Comparison of ENCODE assay signal across 13 cellular contexts in genomic region chr15:77455696-77456293, GRCh38. TPM values are rescaled to one million over a fixed set of nuclear protein-coding genes. Genes with fewer than 3 reads are reported as not detected.
DNase-seq lines count a peak whose midpoint lies in the region; ATAC-seq, FAIRE-seq and TF ChIP-seq lines count a peak whose summit lies in the region.
"Had no signal": no experiment of that assay in that cellular context is flagged by ENCODE, and none has a peak within 500 bp of the region (broad histone marks: within the 10 kb centered on the region; RNA-seq: fewer than 3 reads in every experiment).

No MANE protein-coding gene starts in this region.

- no peak for ATAC-seq in activated naive CD8-positive, alpha-beta T cell treated with anti-CD3 and anti-CD28 coated beads, Interleukin-2, amount 50 U/mL, for 24 hours
- ATAC-seq in upper lobe of right lung (peak; percentile 35), GM21717 (IDR thresholded peaks at IDR 0.05; ENCODE audit: unreplicated experiment) (no peak)
- ATAC-seq: Panc1 had no signal

- H3K27me3 ChIP-seq in upper lobe of right lung: no peaks in the 10 kb centered on the region
- H3K27me3 ChIP-seq: cardiac muscle cell had no signal

- 63 to 86% methylated on average over 1 to 2 of the region's 3 CpGs for WGBS in mesodermal cell (ENCODE audit: insufficient coverage in 2 of 2), 2 experiments

- intact Hi-C loops in upper lobe of right lung (cut with DNase I): no loop called here

- H3K27ac ChIP-seq in mesodermal cell (ENCODE audit: low read depth, low read length, severe bottlenecking): peak overlapping the region; percentile 51
- peak overlapping the region; percentile 49 for H3K27ac ChIP-seq in upper lobe of right lung
- H3K27ac ChIP-seq: cardiac muscle cell had no signal

- peaks cover 35% of the 10 kb centered on the region for H3K4me1 Mint-ChIP-seq in activated naive CD8-positive, alpha-beta T cell treated with anti-CD3 and anti-CD28 coated beads, Interleukin-2, amount 50 U/mL, for 24 hours
- H3K4me1 Mint-ChIP-seq in activated naive CD8-positive, alpha-beta T cell treated with anti-CD3 and anti-CD28 coated beads for 36 hours: peaks cover 26% of the 10 kb centered on the region

- no peak for DNase-seq in activated naive CD8-positive, alpha-beta T cell treated with anti-CD3 and anti-CD28 coated beads, Interleukin-2, amount 50 U/mL, for 24 hours
- no peak for DNase-seq in activated naive CD8-positive, alpha-beta T cell treated with anti-CD3 and anti-CD28 coated beads for 36 hours
- DNase-seq in upper lobe of right lung (no peak), nucleus accumbens (lab: John Stamatoyannopoulos, UW) (no peak), COLO829 (ENCODE audit: low spot score) (no peak)
- DNase-seq: activated CD4-positive, alpha-beta T cell treated with anti-CD3 and anti-CD28 coated beads, Interleukin-2, amount 10 ng/mL, durations not matched to agents 7 days and 5 days; NCI-H1092 had no signal

- no peaks in the 10 kb centered on the region for H3K9me3 Mint-ChIP-seq in activated naive CD8-positive, alpha-beta T cell treated with anti-CD3 and anti-CD28 coated beads, Interleukin-2, amount 50 U/mL, for 24 hours
- H3K9me3 Mint-ChIP-seq in activated naive CD8-positive, alpha-beta T cell treated with anti-CD3 and anti-CD28 coated beads for 36 hours: no peaks in the 10 kb centered on the region
- H3K9me3 Mint-ChIP-seq: activated CD4-positive, alpha-beta T cell treated with anti-CD3 and anti-CD28 coated beads, Interleukin-2, amount 10 ng/mL, durations not matched to agents 7 days and 5 days had no signal

- H3K9me3 ChIP-seq in mesodermal cell (ENCODE audit: control insufficient read depth, low read length) (no peaks in the 10 kb centered on the region), upper lobe of right lung (no peaks in the 10 kb centered on the region)

- no peak overlapping the region for H3K4me3 ChIP-seq in mesodermal cell (ENCODE audit: extremely low read depth, insufficient read depth, low read length, poor library complexity, severe bottlenecking)
- H3K4me3 ChIP-seq in upper lobe of right lung: no peak overlapping the region
- H3K4me3 ChIP-seq: cardiac muscle cell had no signal

- H3K4me1 ChIP-seq in mesodermal cell (ENCODE audit: control insufficient read depth, insufficient read depth, low read length, poor library complexity, severe bottlenecking) (peaks cover 19% of the 10 kb centered on the region), upper lobe of right lung (peaks cover 39% of the 10 kb centered on the region)

- H3K36me3 ChIP-seq in mesodermal cell (ENCODE audit: control insufficient read depth, insufficient read depth, low read length) (peaks cover 26% of the 10 kb centered on the region), upper lobe of right lung (peaks cover 15% of the 10 kb centered on the region)

- peak overlapping the region; percentile 5 for H3K27ac Mint-ChIP-seq in activated naive CD8-positive, alpha-beta T cell treated with anti-CD3 and anti-CD28 coated beads, Interleukin-2, amount 50 U/mL, for 24 hours
- H3K27ac Mint-ChIP-seq in activated naive CD8-positive, alpha-beta T cell treated with anti-CD3 and anti-CD28 coated beads for 36 hours: no peak overlapping the region
- H3K27ac Mint-ChIP-seq: activated CD4-positive, alpha-beta T cell treated with anti-CD3 and anti-CD28 coated beads, Interleukin-2, amount 10 ng/mL, durations not matched to agents 7 days and 5 days had no signal

- H3K36me3 Mint-ChIP-seq in activated naive CD8-positive, alpha-beta T cell treated with anti-CD3 and anti-CD28 coated beads, Interleukin-2, amount 50 U/mL, for 24 hours (ENCODE audit: low read depth): peaks cover 17% of the 10 kb centered on the region
- H3K36me3 Mint-ChIP-seq in activated naive CD8-positive, alpha-beta T cell treated with anti-CD3 and anti-CD28 coated beads for 36 hours: peaks cover 18% of the 10 kb centered on the region

- no peak overlapping the region for H3K4me3 Mint-ChIP-seq in activated naive CD8-positive, alpha-beta T cell treated with anti-CD3 and anti-CD28 coated beads, Interleukin-2, amount 50 U/mL, for 24 hours
- no peak overlapping the region for H3K4me3 Mint-ChIP-seq in activated naive CD8-positive, alpha-beta T cell treated with anti-CD3 and anti-CD28 coated beads for 36 hours
- H3K4me3 Mint-ChIP-seq: activated CD4-positive, alpha-beta T cell treated with anti-CD3 and anti-CD28 coated beads, Interleukin-2, amount 10 ng/mL, durations not matched to agents 7 days and 5 days had no signal

- no peaks in the 10 kb centered on the region for H3K27me3 Mint-ChIP-seq in activated naive CD8-positive, alpha-beta T cell treated with anti-CD3 and anti-CD28 coated beads, Interleukin-2, amount 50 U/mL, for 24 hours
- no peaks in the 10 kb centered on the region for H3K27me3 Mint-ChIP-seq in activated naive CD8-positive, alpha-beta T cell treated with anti-CD3 and anti-CD28 coated beads for 36 hours
- H3K27me3 Mint-ChIP-seq: activated CD4-positive, alpha-beta T cell treated with anti-CD3 and anti-CD28 coated beads, Interleukin-2, amount 10 ng/mL, durations not matched to agents 7 days and 5 days had no signal

- TF ChIP-seq CTCF in upper lobe of right lung (IDR thresholded peaks at IDR 0.05): no peak

- peak; percentile 99 for FAIRE-seq in endometrium (lab: Jason Lieb, UNC)
- FAIRE-seq: urothelium cell line had no signal

RNA-seq across cellular contexts. Expression of gene HMG20A, which starts 35.1 kb away (rescaled TPM):
- total RNA-seq in activated naive CD8-positive, alpha-beta T cell treated with anti-CD3 and anti-CD28 coated beads for 36 hours: 10 to 100 TPM; 41.2 to 47.1 TPM
- polyA plus RNA-seq in mesodermal cell (2013, experiment 1 of 2): 49.7 TPM
- 47.9 TPM for polyA plus RNA-seq in mesodermal cell (2013, experiment 2 of 2)
- total RNA-seq in upper lobe of right lung: 41.9 TPM

RNA-seq across cellular contexts. Expression of gene PEAK1, which starts 35.9 kb away (rescaled TPM):
- 10 to 100 TPM; 33.2 to 33.5 TPM for total RNA-seq in activated naive CD8-positive, alpha-beta T cell treated with anti-CD3 and anti-CD28 coated beads for 36 hours
- polyA plus RNA-seq in mesodermal cell (2013, experiment 1 of 2): 30.1 TPM
- 25.8 TPM for polyA plus RNA-seq in mesodermal cell (2013, experiment 2 of 2)
- 139 TPM for total RNA-seq in upper lobe of right lung
